ENCODE assay signal across 9 cellular contexts in the genomic region with DNA sequence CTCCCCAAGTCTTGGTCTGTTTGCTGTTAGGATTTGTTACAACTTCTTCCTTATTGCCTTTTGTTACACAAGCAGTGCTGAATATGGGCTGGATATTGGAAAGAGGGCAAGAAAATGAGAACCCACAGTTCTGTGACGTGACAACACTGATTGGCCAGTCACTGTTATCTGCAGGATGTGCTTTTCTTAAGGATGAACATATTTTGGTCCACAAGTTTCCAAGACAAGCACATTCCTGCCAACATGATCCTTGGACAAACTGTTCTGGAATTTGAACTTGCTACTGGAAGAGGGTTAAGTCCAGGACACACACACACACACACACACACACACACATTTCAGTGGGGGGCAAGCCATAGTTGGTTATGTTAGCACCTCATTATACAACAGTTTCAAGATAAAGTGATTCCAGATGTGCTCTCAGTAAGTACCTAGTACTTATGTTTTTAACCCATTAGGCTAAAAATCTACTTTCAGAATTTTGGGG. TPM values are rescaled to one million over a fixed set of nuclear protein-coding genes. Genes with fewer than 3 reads are reported as not detected.
A peak's percentile ranks its signal among the peaks of the same experiment; 100 is the strongest.
DNase-seq lines count a peak whose midpoint lies in the region; ATAC-seq and TF ChIP-seq lines count a peak whose summit lies in the region.
"Had no signal": no experiment of that assay in that cellular context is flagged by ENCODE, and none has a peak within 500 bp of the region (broad histone marks: within the 10 kb centered on the region; RNA-seq: fewer than 3 reads in every experiment).

No MANE protein-coding gene starts in this region.

- peaks cover 20% of the 10 kb centered on the region for H3K36me3 Mint-ChIP-seq in activated CD8-positive, alpha-beta memory T cell treated with anti-CD3 and anti-CD28 coated beads, Interleukin-2, amount 10 ng/mL, durations not matched to agents 7 days and 5 days

- no peak for ATAC-seq in activated CD8-positive, alpha-beta memory T cell treated with anti-CD3 and anti-CD28 coated beads, Interleukin-2, amount 10 ng/mL, durations not matched to agents 7 days and 5 days
- no peak for ATAC-seq in HG02884 (IDR thresholded peaks at IDR 0.05; ENCODE audit: unreplicated experiment)

- WGBS in liver = 72% methylated on average over 1 of the region's 1 CpG

- in situ Hi-C loops in brain microvascular endothelial cell (cut with HindIII; ENCODE audit: low pct_ligation_motif_present, low sequenced_read_pairs) = no loop called here

- H3K9ac ChIP-seq in liver (ENCODE audit: low read depth in 1 of 2, low read length in 2 of 2) = no peak overlapping the region

- H3K36me3 ChIP-seq in brain microvascular endothelial cell (replicated peaks) (no peaks in the 10 kb centered on the region), liver (ENCODE audit: control insufficient read depth in 4 of 4, insufficient read depth in 3 of 4, low read depth in 1 of 4, low read length in 3 of 4) (no peaks in the 10 kb centered on the region)

- peaks cover 6 to 35% (median 30%) of the 10 kb centered on the region in 4 donors for H3K4me1 ChIP-seq in liver (ENCODE audit: control insufficient read depth in 4 of 4, insufficient read depth in 4 of 4, low read length in 3 of 4)

- H3K27me3 ChIP-seq in brain microvascular endothelial cell (replicated peaks) (no peaks in the 10 kb centered on the region), liver (ENCODE audit: control insufficient read depth in 4 of 4, insufficient read depth in 4 of 4, low read length in 3 of 4) (no peaks in the 10 kb centered on the region)

- peak overlapping the region; percentile 2 for H3K27ac Mint-ChIP-seq in activated CD8-positive, alpha-beta memory T cell treated with anti-CD3 and anti-CD28 coated beads, Interleukin-2, amount 10 ng/mL, durations not matched to agents 7 days and 5 days

- no peaks in the 10 kb centered on the region for H3K9me3 ChIP-seq in liver (ENCODE audit: control insufficient read depth in 4 of 4, low read length in 3 of 4)

- H3K9me3 Mint-ChIP-seq in activated CD8-positive, alpha-beta memory T cell treated with anti-CD3 and anti-CD28 coated beads, Interleukin-2, amount 10 ng/mL, durations not matched to agents 7 days and 5 days (ENCODE audit: low read depth) = no peaks in the 10 kb centered on the region

- no peak overlapping the region for H3K4me3 Mint-ChIP-seq in activated CD8-positive, alpha-beta memory T cell treated with anti-CD3 and anti-CD28 coated beads, Interleukin-2, amount 10 ng/mL, durations not matched to agents 7 days and 5 days

- TF ChIP-seq CTCF in brain microvascular endothelial cell (IDR thresholded peaks at IDR 0.05; ENCODE audit: low read depth, low read length, missing control alignments) = no peak
- no peak for TF ChIP-seq CTCF in liver (IDR thresholded peaks at IDR 0.05; ENCODE audit: low read depth, low read length, missing input control)
- TF ChIP-seq CTCF in GM10266 (IDR thresholded peaks at IDR 0.05; ENCODE audit: control insufficient read depth, insufficient read depth, low read depth, missing control alignments) = no peak

- CTCF ChIA-PET in activated CD8-positive, alpha-beta memory T cell treated with anti-CD3 and anti-CD28 coated beads, Interleukin-2, amount 10 ng/mL, durations not matched to agents 7 days and 5 days (lab: Charles Lee) = no interaction called here

- no peaks in the 10 kb centered on the region for H3K27me3 Mint-ChIP-seq in activated CD8-positive, alpha-beta memory T cell treated with anti-CD3 and anti-CD28 coated beads, Interleukin-2, amount 10 ng/mL, durations not matched to agents 7 days and 5 days

- H3K4me3 ChIP-seq in brain microvascular endothelial cell (ENCODE audit: low read depth, low read length) (no peak overlapping the region), liver (ENCODE audit: low read depth in 1 of 3, low read length in 3 of 3) (no peak overlapping the region)

- H3K4me1 Mint-ChIP-seq in activated CD8-positive, alpha-beta memory T cell treated with anti-CD3 and anti-CD28 coated beads, Interleukin-2, amount 10 ng/mL, durations not matched to agents 7 days and 5 days = peaks cover 62% of the 10 kb centered on the region

- H3K27ac ChIP-seq in brain microvascular endothelial cell (peak overlapping the region; percentile 97), liver (ENCODE audit: low read depth in 1 of 2, low read length in 2 of 2) (no peak overlapping the region)

- DNase-seq in activated CD8-positive, alpha-beta memory T cell treated with anti-CD3 and anti-CD28 coated beads, Interleukin-2, amount 10 ng/mL, durations not matched to agents 7 days and 5 days = no peak
- DNase-seq in activated CD8-positive, alpha-beta memory T cell treated with anti-CD3 and anti-CD28 coated beads, Interleukin-2, amount 50 U/mL, for 4 hours = no peak
- DNase-seq in brain microvascular endothelial cell (peak; percentile 81), ureter (ENCODE audit: low spot score) (peak; percentile 61), GM10266 (ENCODE audit: extremely low spot score) (no peak)
- DNase-seq in effector CD4-positive, alpha-beta T cell = no peak
- DNase-seq: NCI-H187 treated with DMSO at 0.1 percent for 48 hours had no signal

- TF ChIP-seq RAD21 in liver (IDR thresholded peaks at IDR 0.05) = peak in 1 of 2 donors; percentile 39

TF ChIP-seq in liver, 16 proteins besides CTCF, POLR2A, EP300 and RAD21:
- peak; percentile 83 for TF ChIP-seq SP1 (IDR thresholded peaks at IDR 0.05)
- TF ChIP-seq, protein P1, sequence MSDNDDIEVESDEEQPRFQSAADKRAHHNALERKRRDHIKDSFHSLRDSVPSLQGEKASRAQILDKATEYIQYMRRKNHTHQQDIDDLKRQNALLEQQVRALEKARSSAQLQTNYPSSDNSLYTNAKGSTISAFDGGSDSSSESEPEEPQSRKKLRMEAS (IDR thresholded peaks at IDR 0.05) = no peak
- TF ChIP-seq YY1 (IDR thresholded peaks at IDR 0.05) = no peak
- TF ChIP-seq FOXA1 (IDR thresholded peaks at IDR 0.05) = no peak
- TF ChIP-seq, protein P2, sequence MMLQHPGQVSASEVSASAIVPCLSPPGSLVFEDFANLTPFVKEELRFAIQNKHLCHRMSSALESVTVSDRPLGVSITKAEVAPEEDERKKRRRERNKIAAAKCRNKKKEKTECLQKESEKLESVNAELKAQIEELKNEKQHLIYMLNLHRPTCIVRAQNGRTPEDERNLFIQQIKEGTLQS (IDR thresholded peaks at IDR 0.05) = no peak
- no peak for TF ChIP-seq HNF4G (IDR thresholded peaks at IDR 0.05)
- peak; percentile 24 to 30 for TF ChIP-seq HNF4A (conservative IDR thresholded peaks at IDR 0.05)
- no peak for TF ChIP-seq EGR1 (IDR thresholded peaks at IDR 0.05; ENCODE audit: low read depth in 2 of 2)
- no peak for TF ChIP-seq TAF1 (conservative IDR thresholded peaks at IDR 0.05)
- TF ChIP-seq GABPA (IDR thresholded peaks at IDR 0.05 in 1 of 2, conservative IDR thresholded peaks at IDR 0.05 in 1 of 2) = no peak
- no peak for TF ChIP-seq JUND (IDR thresholded peaks at IDR 0.05)
- TF ChIP-seq, protein P3, sequence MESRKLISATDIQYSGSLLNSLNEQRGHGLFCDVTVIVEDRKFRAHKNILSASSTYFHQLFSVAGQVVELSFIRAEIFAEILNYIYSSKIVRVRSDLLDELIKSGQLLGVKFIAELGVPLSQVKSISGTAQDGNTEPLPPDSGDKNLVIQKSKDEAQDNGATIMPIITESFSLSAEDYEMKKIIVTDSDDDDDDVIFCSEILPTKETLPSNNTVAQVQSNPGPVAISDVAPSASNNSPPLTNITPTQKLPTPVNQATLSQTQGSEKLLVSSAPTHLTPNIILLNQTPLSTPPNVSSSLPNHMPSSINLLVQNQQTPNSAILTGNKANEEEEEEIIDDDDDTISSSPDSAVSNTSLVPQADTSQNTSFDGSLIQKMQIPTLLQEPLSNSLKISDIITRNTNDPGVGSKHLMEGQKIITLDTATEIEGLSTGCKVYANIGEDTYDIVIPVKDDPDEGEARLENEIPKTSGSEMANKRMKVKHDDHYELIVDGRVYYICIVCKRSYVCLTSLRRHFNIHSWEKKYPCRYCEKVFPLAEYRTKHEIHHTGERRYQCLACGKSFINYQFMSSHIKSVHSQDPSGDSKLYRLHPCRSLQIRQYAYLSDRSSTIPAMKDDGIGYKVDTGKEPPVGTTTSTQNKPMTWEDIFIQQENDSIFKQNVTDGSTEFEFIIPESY (IDR thresholded peaks at IDR 0.05) = no peak
- peak; percentile 95 for TF ChIP-seq NR2F2 (IDR thresholded peaks at IDR 0.05)
- TF ChIP-seq FOXA2 (IDR thresholded peaks at IDR 0.05) = no peak
- TF ChIP-seq RXRA (IDR thresholded peaks at IDR 0.05) = peak; percentile 56 to 83
- TF ChIP-seq, protein P4, sequence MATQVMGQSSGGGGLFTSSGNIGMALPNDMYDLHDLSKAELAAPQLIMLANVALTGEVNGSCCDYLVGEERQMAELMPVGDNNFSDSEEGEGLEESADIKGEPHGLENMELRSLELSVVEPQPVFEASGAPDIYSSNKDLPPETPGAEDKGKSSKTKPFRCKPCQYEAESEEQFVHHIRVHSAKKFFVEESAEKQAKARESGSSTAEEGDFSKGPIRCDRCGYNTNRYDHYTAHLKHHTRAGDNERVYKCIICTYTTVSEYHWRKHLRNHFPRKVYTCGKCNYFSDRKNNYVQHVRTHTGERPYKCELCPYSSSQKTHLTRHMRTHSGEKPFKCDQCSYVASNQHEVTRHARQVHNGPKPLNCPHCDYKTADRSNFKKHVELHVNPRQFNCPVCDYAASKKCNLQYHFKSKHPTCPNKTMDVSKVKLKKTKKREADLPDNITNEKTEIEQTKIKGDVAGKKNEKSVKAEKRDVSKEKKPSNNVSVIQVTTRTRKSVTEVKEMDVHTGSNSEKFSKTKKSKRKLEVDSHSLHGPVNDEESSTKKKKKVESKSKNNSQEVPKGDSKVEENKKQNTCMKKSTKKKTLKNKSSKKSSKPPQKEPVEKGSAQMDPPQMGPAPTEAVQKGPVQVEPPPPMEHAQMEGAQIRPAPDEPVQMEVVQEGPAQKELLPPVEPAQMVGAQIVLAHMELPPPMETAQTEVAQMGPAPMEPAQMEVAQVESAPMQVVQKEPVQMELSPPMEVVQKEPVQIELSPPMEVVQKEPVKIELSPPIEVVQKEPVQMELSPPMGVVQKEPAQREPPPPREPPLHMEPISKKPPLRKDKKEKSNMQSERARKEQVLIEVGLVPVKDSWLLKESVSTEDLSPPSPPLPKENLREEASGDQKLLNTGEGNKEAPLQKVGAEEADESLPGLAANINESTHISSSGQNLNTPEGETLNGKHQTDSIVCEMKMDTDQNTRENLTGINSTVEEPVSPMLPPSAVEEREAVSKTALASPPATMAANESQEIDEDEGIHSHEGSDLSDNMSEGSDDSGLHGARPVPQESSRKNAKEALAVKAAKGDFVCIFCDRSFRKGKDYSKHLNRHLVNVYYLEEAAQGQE (IDR thresholded peaks at IDR 0.05) = no peak

RNA-seq across cellular contexts. Expression of a gene that starts 16.6 kb away (rescaled TPM):
- 100 to 1,000 TPM; 168 to 258 TPM for total RNA-seq in activated CD8-positive, alpha-beta memory T cell treated with anti-CD3 and anti-CD28 coated beads, Interleukin-2, amount 10 ng/mL, durations not matched to agents 7 days and 5 days
- total RNA-seq in liver = 100 to 1,000 TPM in 1 of 2 donors, 10 to 100 TPM in 1; 85.7 to 472 TPM
- 100 to 1,000 TPM in 1 of 2 donors, 10 to 100 TPM in 1; 50.6 to 109 TPM for polyA plus RNA-seq in liver
- 292 TPM for total RNA-seq in ureter

Comparison
In these comparisons a context has a peak if more than half of its experiments do, and no peak if none do; other contexts are left out.
1. DNase-seq: peak in brain microvascular endothelial cell (single experiment) and ureter (single experiment); none in activated CD8-positive, alpha-beta memory T cell treated with anti-CD3 and anti-CD28 coated beads, Interleukin-2, amount 10 ng/mL, durations not matched to agents 7 days and 5 days (single experiment), activated CD8-positive, alpha-beta memory T cell treated with anti-CD3 and anti-CD28 coated beads, Interleukin-2, amount 50 U/mL, for 4 hours (single experiment), GM10266 (single experiment) and effector CD4-positive, alpha-beta T cell (single experiment).